4 cellular contexts compared by ENCODE assay signal in the genomic region with DNA sequence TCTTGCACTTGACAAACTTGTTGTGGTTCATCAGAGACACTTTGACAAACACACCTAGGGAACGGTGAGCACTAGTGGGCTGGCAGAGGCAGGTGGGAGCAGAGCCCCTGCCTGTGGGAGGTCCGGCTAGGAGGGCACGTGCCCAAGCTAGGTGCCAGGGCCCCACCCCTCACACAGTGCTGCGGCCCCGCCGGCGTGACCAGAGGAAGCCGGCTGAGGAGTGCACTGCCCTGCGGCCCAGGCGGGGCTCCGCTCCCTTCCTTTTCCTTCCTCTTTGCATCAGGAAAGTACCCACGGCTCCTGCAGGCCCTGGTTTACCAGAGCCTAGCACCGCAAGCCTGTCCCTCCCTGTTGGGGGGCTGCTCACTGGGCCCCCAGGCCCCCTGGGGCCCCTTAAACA. TPM values are rescaled to one million over a fixed set of nuclear protein-coding genes. Genes with fewer than 3 reads are reported as not detected.
"Had no signal": no experiment of that assay in that cellular context is flagged by ENCODE, and none has a peak within 500 bp of the region (broad histone marks: within the 10 kb centered on the region; RNA-seq: fewer than 3 reads in every experiment).

No MANE protein-coding gene starts in this region.

RNA-seq across cellular contexts. Expression of a gene that starts 7.2 kb away (rescaled TPM):
- total RNA-seq: endothelial cell of umbilical vein, epithelial cell of proximal tubule, mammary epithelial cell had no signal
- polyA plus RNA-seq: keratinocyte had no signal
